Comparison of ENCODE assay signal across 10 cellular contexts in genomic region chr6:1388081-1388926, GRCh38. TPM values are rescaled to one million over a fixed set of nuclear protein-coding genes. Genes with fewer than 3 reads are reported as not detected.
DNase-seq lines count a peak whose midpoint lies in the region; ATAC-seq and TF ChIP-seq lines count a peak whose summit lies in the region.
"Had no signal": no experiment of that assay in that cellular context is flagged by ENCODE, and none has a peak within 500 bp of the region (broad histone marks: within the 10 kb centered on the region; RNA-seq: fewer than 3 reads in every experiment).

No MANE protein-coding gene starts in this region.

- peaks cover 23% of the 10 kb centered on the region for H3K4me1 Mint-ChIP-seq in memory B cell

- H3K4me3 Mint-ChIP-seq in memory B cell: peak overlapping the region; percentile 82

- DNase-seq in left ventricle myocardium inferior (no peak), left cardiac atrium (no peak), adipocyte (ENCODE audit: low read depth) (peak; percentile 59), memory B cell (ENCODE audit: low spot score in 2 of 2) (no peak), SKM-1 (lab: John Stamatoyannopoulos, UW; ENCODE audit: unreplicated experiment) (no peak)
- DNase-seq in stimulated activated naive CD4-positive, alpha-beta T cell treated with Interleukin-2 at 50 U/mL for 16 hours (lab: John Stamatoyannopoulos, UW): no peak
- DNase-seq: kidney glomerular epithelial cell, SHP77 had no signal

- peak overlapping the region; percentile 39 for H3K27ac Mint-ChIP-seq in memory B cell

- H3K9me3 Mint-ChIP-seq in memory B cell: no peaks in the 10 kb centered on the region

- ATAC-seq in left cardiac atrium (no peak), memory B cell (ENCODE audit: low read depth) (no peak), HG02981 (IDR thresholded peaks at IDR 0.05; ENCODE audit: unreplicated experiment) (no peak)

- H3K9ac ChIP-seq in adipocyte (ENCODE audit: low read length): peak overlapping the region; percentile 62

- no peaks in the 10 kb centered on the region for H3K36me3 ChIP-seq in left ventricle myocardium inferior
- no peaks in the 10 kb centered on the region for H3K36me3 ChIP-seq in adipocyte (ENCODE audit: control insufficient read depth, insufficient read depth, low read length, severe bottlenecking)
- no peaks in the 10 kb centered on the region for H3K36me3 ChIP-seq in urinary bladder (ENCODE audit: insufficient read depth)

- peak overlapping the region; percentile 63 for H3K4me3 ChIP-seq in left ventricle myocardium inferior
- H3K4me3 ChIP-seq in adipocyte (ENCODE audit: low read length): peak overlapping the region; percentile 69
- H3K4me3 ChIP-seq in urinary bladder (ENCODE audit: low read depth, low read length): peak overlapping the region; percentile 73

- H3K27me3 ChIP-seq in left ventricle myocardium inferior (ENCODE audit: low read depth) (peaks cover 99% of the 10 kb centered on the region), adipocyte (replicated peaks; ENCODE audit: control insufficient read depth, insufficient read depth, low read length) (peaks cover 5% of the 10 kb centered on the region)

- H3K27me3 Mint-ChIP-seq in memory B cell: peaks cover 37% of the 10 kb centered on the region

- H3K9me3 ChIP-seq in left ventricle myocardium inferior (replicated peaks): no peaks in the 10 kb centered on the region
- no peaks in the 10 kb centered on the region for H3K9me3 ChIP-seq in adipocyte (ENCODE audit: control insufficient read depth, low read length)

- intact Hi-C loops in left ventricle myocardium inferior (cut with micrococcal nuclease) (no loop called here), left cardiac atrium (cut with DNase I) (loop anchor here in 1 of 2 donors (5.0 kb wide), 1 partner anchor 766 kb away; no protein-coding TSS in a partner anchor)

- 40% methylated on average over 22 of the region's 22 CpGs for WGBS in urinary bladder

- H3K36me3 Mint-ChIP-seq in memory B cell: no peaks in the 10 kb centered on the region

- H3K4me1 ChIP-seq in left ventricle myocardium inferior (peaks cover 47% of the 10 kb centered on the region), adipocyte (ENCODE audit: control insufficient read depth, insufficient read depth, low read length) (peaks cover 16% of the 10 kb centered on the region), urinary bladder (ENCODE audit: insufficient read depth) (no peaks in the 10 kb centered on the region)

- no peak for TF ChIP-seq CTCF in left ventricle myocardium inferior (IDR thresholded peaks at IDR 0.05; ENCODE audit: borderline replicate concordance)

- H3K27ac ChIP-seq in left ventricle myocardium inferior (replicated peaks) (no peak overlapping the region), urinary bladder (ENCODE audit: low read depth) (no peak overlapping the region)

RNA-seq across cellular contexts. Expression of gene FOXF2, which starts 1.1 kb away (rescaled TPM):
- total RNA-seq in left ventricle myocardium inferior (0.30 TPM), left cardiac atrium (under 1 TPM; 0.24 to 0.29 TPM), urinary bladder (6.6 TPM)
- 13.1 TPM for polyA plus RNA-seq in urinary bladder
